25 cellular contexts compared by ENCODE assay signal in the genomic region with DNA sequence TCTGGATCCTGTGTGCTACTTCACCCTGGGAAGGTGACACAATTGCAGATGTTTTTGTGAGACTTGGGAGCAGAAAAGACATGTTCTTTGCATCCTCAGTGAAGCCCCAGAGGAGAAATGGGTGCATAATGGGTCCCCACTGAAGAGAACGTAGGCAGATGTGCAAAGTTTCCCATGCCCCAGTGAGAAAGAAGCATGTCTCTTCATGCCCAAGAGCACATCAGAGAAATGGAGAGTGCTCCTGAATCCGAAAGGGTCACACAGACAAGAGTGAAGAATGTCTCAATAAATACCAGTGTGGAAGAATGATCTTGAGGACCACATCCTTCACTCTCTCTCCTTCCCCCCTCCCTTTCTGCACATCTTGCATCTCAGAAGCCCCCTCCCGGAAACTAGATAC.
"Had no signal": no experiment of that assay in that cellular context is flagged by ENCODE, and none has a peak within 500 bp of the region (broad histone marks: within the 10 kb centered on the region; RNA-seq: fewer than 3 reads in every experiment).

No MANE protein-coding gene starts in this region.

- DNase-seq: activated CD4-positive, alpha-beta T cell treated with anti-CD3 and anti-CD28 coated beads for 1 hour; activated CD4-positive, alpha-beta T cell treated with anti-CD3 and anti-CD28 coated beads, Interleukin-2, amount 50 U/mL, for 4 hours; activated CD8-positive, alpha-beta memory T cell treated with anti-CD3 and anti-CD28 coated beads for 24 hours; activated CD8-positive, alpha-beta memory T cell treated with anti-CD3 and anti-CD28 coated beads, Interleukin-2, amount 50 U/mL, for 48 hours; activated naive CD4-positive, alpha-beta T cell; activated naive CD8-positive, alpha-beta T cell treated with anti-CD3 and anti-CD28 coated beads, Interleukin-2, amount 10 ng/mL, durations not matched to agents 7 days and 5 days; activated T-cell treated with anti-CD3 and anti-CD28 coated beads, Interleukin-2, amount 50 U/mL, for 4 hours; amygdala; dermis blood vessel endothelial cell; effector CD8-positive, alpha-beta T cell; gastrocnemius medialis; left cardiac atrium; mesendoderm; mucosa of descending colon; nucleus accumbens; small intestine; stimulated activated CD4-positive, alpha-beta T cell treated with anti-CD3 and anti-CD28 coated beads, Interleukin-15, amount 100 ng/mL, for 24 hours; T-cell; testis had no signal

- H3K4me1 Mint-ChIP-seq: stimulated activated memory B cell treated with anti-CD40 and anti-IgM and Interleukin-4, amounts not matched to agents 10 μg/mL and 1 μg/mL and 100 μg/mL, for 72 hours; T-cell had no signal

- H3K27ac ChIP-seq: gastrocnemius medialis, testis, vagina had no signal

- H3K4me3 ChIP-seq: gastrocnemius medialis, mucosa of descending colon, testis, vagina had no signal

- FAIRE-seq: islet of Langerhans, small intestine, TTC549 had no signal

- H3K27me3 Mint-ChIP-seq: activated naive CD8-positive, alpha-beta T cell treated with anti-CD3 and anti-CD28 coated beads, Interleukin-2, amount 10 ng/mL, durations not matched to agents 7 days and 5 days; stimulated activated memory B cell treated with anti-CD40 and anti-IgM and Interleukin-4, amounts not matched to agents 10 μg/mL and 1 μg/mL and 100 μg/mL, for 72 hours; T-cell; type B pancreatic cell had no signal

- H3K9me3 Mint-ChIP-seq: type B pancreatic cell had no signal

- H3K9me3 ChIP-seq: gastrocnemius medialis, testis, vagina had no signal

- H3K36me3 ChIP-seq: vagina had no signal

- H3K4me3 Mint-ChIP-seq: activated naive CD8-positive, alpha-beta T cell treated with anti-CD3 and anti-CD28 coated beads, Interleukin-2, amount 10 ng/mL, durations not matched to agents 7 days and 5 days; activated T-cell treated with anti-CD3 and anti-CD28 coated beads, Interleukin-2, amount 50 U/mL, for 4 hours; stimulated activated memory B cell treated with anti-CD40 and anti-IgM and Interleukin-4, amounts not matched to agents 10 μg/mL and 1 μg/mL and 100 μg/mL, for 72 hours; T-cell; type B pancreatic cell had no signal

- H3K27me3 ChIP-seq: gastrocnemius medialis, testis, vagina had no signal

- H3K27ac Mint-ChIP-seq: activated naive CD8-positive, alpha-beta T cell treated with anti-CD3 and anti-CD28 coated beads, Interleukin-2, amount 10 ng/mL, durations not matched to agents 7 days and 5 days; activated T-helper 2 cell treated with anti-CD3 and anti-CD28 coated beads, Interferon-gamma antibody, Interleukin-2, Interleukin-4, amounts not matched to agents 10 μg/mL and 5 μg/mL and 100 μg/mL, durations not matched to agents 14 hours and 24 hours and 36 hours; stimulated activated memory B cell treated with anti-CD40 and anti-IgM and Interleukin-4, amounts not matched to agents 10 μg/mL and 1 μg/mL and 100 μg/mL, for 72 hours; T-cell; type B pancreatic cell had no signal
